Comparison of ENCODE assay signal across 1 cellular context in genomic region chr1:26999440-26999987, GRCh38.
A peak's percentile ranks its signal among the peaks of the same experiment; 100 is the strongest.
TF ChIP-seq lines count a peak whose summit lies in the region.

No MANE protein-coding gene starts in this region.

TF ChIP-seq in HepG2, 621 proteins besides CTCF, POLR2A, EP300 and RAD21 (continued from another document and continues in another):
- TF ChIP-seq, protein P1, sequence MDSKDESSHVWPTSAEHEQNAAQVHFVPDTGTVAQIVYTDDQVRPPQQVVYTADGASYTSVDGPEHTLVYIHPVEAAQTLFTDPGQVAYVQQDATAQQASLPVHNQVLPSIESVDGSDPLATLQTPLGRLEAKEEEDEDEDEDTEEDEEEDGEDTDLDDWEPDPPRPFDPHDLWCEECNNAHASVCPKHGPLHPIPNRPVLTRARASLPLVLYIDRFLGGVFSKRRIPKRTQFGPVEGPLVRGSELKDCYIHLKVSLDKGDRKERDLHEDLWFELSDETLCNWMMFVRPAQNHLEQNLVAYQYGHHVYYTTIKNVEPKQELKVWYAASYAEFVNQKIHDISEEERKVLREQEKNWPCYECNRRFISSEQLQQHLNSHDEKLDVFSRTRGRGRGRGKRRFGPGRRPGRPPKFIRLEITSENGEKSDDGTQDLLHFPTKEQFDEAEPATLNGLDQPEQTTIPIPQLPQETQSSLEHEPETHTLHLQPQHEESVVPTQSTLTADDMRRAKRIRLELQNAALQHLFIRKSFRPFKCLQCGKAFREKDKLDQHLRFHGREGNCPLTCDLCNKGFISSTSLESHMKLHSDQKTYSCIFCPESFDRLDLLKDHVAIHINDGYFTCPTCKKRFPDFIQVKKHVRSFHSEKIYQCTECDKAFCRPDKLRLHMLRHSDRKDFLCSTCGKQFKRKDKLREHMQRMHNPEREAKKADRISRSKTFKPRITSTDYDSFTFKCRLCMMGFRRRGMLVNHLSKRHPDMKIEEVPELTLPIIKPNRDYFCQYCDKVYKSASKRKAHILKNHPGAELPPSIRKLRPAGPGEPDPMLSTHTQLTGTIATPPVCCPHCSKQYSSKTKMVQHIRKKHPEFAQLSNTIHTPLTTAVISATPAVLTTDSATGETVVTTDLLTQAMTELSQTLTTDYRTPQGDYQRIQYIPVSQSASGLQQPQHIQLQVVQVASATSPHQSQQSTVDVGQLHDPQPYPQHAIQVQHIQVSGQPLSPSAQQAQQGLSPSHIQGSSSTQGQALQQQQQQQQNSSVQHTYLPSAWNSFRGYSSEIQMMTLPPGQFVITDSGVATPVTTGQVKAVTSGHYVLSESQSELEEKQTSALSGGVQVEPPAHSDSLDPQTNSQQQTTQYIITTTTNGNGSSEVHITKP (CRISPR knock-in tag; IDR thresholded peaks at IDR 0.05; ENCODE audit: low read depth): peak; percentile 93
- TF ChIP-seq ZNF780A (CRISPR knock-in tag; IDR thresholded peaks at IDR 0.05) (no peak), ZNF121 (CRISPR knock-in tag; IDR thresholded peaks at IDR 0.05) (no peak), ADNP (CRISPR knock-in tag; IDR thresholded peaks at IDR 0.05) (no peak), XRCC5 (optimal IDR thresholded peaks at IDR 0.05; ENCODE audit: low read length) (peak; percentile 18), RAD51 (IDR thresholded peaks at IDR 0.05; ENCODE audit: borderline replicate concordance) (no peak), TFE3 (CRISPR knock-in tag; IDR thresholded peaks at IDR 0.05) (0 out of 2 replicates have a peak, but pooled peaks have one; percentile 7), YEATS4 (CRISPR knock-in tag; IDR thresholded peaks at IDR 0.05; ENCODE audit: borderline replicate concordance) (no peak), AHR (CRISPR knock-in tag; IDR thresholded peaks at IDR 0.05) (no peak), ZNF44 (CRISPR knock-in tag; IDR thresholded peaks at IDR 0.05) (no peak), ZNF281 (CRISPR knock-in tag; IDR thresholded peaks at IDR 0.05; ENCODE audit: borderline replicate concordance) (peak; percentile 73; the same call in 1 of the 2 replicates), XBP1 (CRISPR knock-in tag; IDR thresholded peaks at IDR 0.05) (no peak), PHF21A (CRISPR knock-in tag; IDR thresholded peaks at IDR 0.05) (0 out of 2 replicates have a peak, but pooled peaks have one; percentile 25), TOE1 (CRISPR knock-in tag; IDR thresholded peaks at IDR 0.05) (no peak), PAF1 (CRISPR knock-in tag; IDR thresholded peaks at IDR 0.05) (peak; percentile 67; the same call in 1 of the 2 replicates), PCBP2 (optimal IDR thresholded peaks at IDR 0.05; ENCODE audit: low read depth, low read length, poor library complexity, severe bottlenecking) (peak; percentile 25), HOXD1 (CRISPR knock-in tag; IDR thresholded peaks at IDR 0.05) (no peak), ZNF724P (CRISPR knock-in tag; IDR thresholded peaks at IDR 0.05; ENCODE audit: borderline replicate concordance) (no peak), ZNF10 (CRISPR knock-in tag; IDR thresholded peaks at IDR 0.05; ENCODE audit: borderline replicate concordance, low read depth) (no peak), POLR2G (IDR thresholded peaks at IDR 0.05; ENCODE audit: low read depth, low read length) (peak; percentile 74), ZC3H13 (CRISPR knock-in tag; IDR thresholded peaks at IDR 0.05) (peak; percentile 20), SUZ12 (IDR thresholded peaks at IDR 0.05; ENCODE audit: low read depth, low read length) (no peak), RFX1 (IDR thresholded peaks at IDR 0.05) (no peak), HMGXB4 (CRISPR knock-in tag; IDR thresholded peaks at IDR 0.05; ENCODE audit: borderline replicate concordance in 1 of 2, low read depth in 1 of 2) (0 out of 4 replicates have a peak, but pooled peaks of 1 of the 2 experiments have one; percentile 16), RBM22 (optimal IDR thresholded peaks at IDR 0.05; ENCODE audit: low read length) (peak; percentile 97), HIVEP1 (CRISPR knock-in tag; IDR thresholded peaks at IDR 0.05) (0 out of 2 replicates have a peak, but pooled peaks have one; percentile 52), RBM39 (IDR thresholded peaks at IDR 0.05; ENCODE audit: low read depth, low read length, poor library complexity, severe bottlenecking) (peak; percentile 13), CENPX (CRISPR knock-in tag; IDR thresholded peaks at IDR 0.05) (no peak), IKZF1 (IDR thresholded peaks at IDR 0.05) (no peak), CEBPB (IDR thresholded peaks at IDR 0.05; ENCODE audit: borderline replicate concordance, low read depth, low read length) (no peak), ATF6 (CRISPR knock-in tag; conservative IDR thresholded peaks at IDR 0.05) (no peak), ZNF678 (CRISPR knock-in tag; IDR thresholded peaks at IDR 0.05) (no peak), RFXANK (CRISPR knock-in tag; IDR thresholded peaks at IDR 0.05) (no peak), ZMYM3 (CRISPR knock-in tag; IDR thresholded peaks at IDR 0.05) (no peak), KDM5B (CRISPR knock-in tag; IDR thresholded peaks at IDR 0.05; ENCODE audit: borderline replicate concordance) (peak; percentile 18; the same call in 1 of the 2 replicates), HNRNPUL1 (IDR thresholded peaks at IDR 0.05; ENCODE audit: low read depth, low read length) (no peak), ZNF275 (CRISPR knock-in tag; IDR thresholded peaks at IDR 0.05; ENCODE audit: borderline replicate concordance) (no peak), AGO2 (optimal IDR thresholded peaks at IDR 0.05; ENCODE audit: low read depth, low read length) (peak; percentile 89), HMG20B (CRISPR knock-in tag; conservative IDR thresholded peaks at IDR 0.05) (no peak), SALL2 (CRISPR knock-in tag; IDR thresholded peaks at IDR 0.05) (no peak), U2AF1 (optimal IDR thresholded peaks at IDR 0.05; ENCODE audit: low read depth, low read length) (peak; percentile 49), RXRA (CRISPR knock-in tag; IDR thresholded peaks at IDR 0.05) (peak; percentile 21; the same call in 1 of the 2 replicates), SOX13 (IDR thresholded peaks at IDR 0.05) (no peak), SOX13 (CRISPR knock-in tag; conservative IDR thresholded peaks at IDR 0.05 in 1 of 2, IDR thresholded peaks at IDR 0.05 in 1 of 2) (peak in 1 of 2 experiments; percentile 14; a peak in 1 of 4 replicates)
- TF ChIP-seq, protein P2, sequence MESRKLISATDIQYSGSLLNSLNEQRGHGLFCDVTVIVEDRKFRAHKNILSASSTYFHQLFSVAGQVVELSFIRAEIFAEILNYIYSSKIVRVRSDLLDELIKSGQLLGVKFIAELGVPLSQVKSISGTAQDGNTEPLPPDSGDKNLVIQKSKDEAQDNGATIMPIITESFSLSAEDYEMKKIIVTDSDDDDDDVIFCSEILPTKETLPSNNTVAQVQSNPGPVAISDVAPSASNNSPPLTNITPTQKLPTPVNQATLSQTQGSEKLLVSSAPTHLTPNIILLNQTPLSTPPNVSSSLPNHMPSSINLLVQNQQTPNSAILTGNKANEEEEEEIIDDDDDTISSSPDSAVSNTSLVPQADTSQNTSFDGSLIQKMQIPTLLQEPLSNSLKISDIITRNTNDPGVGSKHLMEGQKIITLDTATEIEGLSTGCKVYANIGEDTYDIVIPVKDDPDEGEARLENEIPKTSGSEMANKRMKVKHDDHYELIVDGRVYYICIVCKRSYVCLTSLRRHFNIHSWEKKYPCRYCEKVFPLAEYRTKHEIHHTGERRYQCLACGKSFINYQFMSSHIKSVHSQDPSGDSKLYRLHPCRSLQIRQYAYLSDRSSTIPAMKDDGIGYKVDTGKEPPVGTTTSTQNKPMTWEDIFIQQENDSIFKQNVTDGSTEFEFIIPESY (CRISPR knock-in tag; IDR thresholded peaks at IDR 0.05): peak; percentile 51
- TF ChIP-seq, protein P3, sequence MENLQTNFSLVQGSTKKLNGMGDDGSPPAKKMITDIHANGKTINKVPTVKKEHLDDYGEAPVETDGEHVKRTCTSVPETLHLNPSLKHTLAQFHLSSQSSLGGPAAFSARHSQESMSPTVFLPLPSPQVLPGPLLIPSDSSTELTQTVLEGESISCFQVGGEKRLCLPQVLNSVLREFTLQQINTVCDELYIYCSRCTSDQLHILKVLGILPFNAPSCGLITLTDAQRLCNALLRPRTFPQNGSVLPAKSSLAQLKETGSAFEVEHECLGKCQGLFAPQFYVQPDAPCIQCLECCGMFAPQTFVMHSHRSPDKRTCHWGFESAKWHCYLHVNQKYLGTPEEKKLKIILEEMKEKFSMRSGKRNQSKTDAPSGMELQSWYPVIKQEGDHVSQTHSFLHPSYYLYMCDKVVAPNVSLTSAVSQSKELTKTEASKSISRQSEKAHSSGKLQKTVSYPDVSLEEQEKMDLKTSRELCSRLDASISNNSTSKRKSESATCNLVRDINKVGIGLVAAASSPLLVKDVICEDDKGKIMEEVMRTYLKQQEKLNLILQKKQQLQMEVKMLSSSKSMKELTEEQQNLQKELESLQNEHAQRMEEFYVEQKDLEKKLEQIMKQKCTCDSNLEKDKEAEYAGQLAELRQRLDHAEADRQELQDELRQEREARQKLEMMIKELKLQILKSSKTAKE (CRISPR knock-in tag; IDR thresholded peaks at IDR 0.05; ENCODE audit: borderline replicate concordance): no peak
- TF ChIP-seq, protein P4, sequence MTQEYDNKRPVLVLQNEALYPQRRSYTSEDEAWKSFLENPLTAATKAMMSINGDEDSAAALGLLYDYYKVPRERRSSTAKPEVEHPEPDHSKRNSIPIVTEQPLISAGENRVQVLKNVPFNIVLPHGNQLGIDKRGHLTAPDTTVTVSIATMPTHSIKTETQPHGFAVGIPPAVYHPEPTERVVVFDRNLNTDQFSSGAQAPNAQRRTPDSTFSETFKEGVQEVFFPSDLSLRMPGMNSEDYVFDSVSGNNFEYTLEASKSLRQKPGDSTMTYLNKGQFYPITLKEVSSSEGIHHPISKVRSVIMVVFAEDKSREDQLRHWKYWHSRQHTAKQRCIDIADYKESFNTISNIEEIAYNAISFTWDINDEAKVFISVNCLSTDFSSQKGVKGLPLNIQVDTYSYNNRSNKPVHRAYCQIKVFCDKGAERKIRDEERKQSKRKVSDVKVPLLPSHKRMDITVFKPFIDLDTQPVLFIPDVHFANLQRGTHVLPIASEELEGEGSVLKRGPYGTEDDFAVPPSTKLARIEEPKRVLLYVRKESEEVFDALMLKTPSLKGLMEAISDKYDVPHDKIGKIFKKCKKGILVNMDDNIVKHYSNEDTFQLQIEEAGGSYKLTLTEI (CRISPR knock-in tag; conservative IDR thresholded peaks at IDR 0.05): no peak
